Comparison of ENCODE assay signal across 12 cellular contexts in the genomic region with DNA sequence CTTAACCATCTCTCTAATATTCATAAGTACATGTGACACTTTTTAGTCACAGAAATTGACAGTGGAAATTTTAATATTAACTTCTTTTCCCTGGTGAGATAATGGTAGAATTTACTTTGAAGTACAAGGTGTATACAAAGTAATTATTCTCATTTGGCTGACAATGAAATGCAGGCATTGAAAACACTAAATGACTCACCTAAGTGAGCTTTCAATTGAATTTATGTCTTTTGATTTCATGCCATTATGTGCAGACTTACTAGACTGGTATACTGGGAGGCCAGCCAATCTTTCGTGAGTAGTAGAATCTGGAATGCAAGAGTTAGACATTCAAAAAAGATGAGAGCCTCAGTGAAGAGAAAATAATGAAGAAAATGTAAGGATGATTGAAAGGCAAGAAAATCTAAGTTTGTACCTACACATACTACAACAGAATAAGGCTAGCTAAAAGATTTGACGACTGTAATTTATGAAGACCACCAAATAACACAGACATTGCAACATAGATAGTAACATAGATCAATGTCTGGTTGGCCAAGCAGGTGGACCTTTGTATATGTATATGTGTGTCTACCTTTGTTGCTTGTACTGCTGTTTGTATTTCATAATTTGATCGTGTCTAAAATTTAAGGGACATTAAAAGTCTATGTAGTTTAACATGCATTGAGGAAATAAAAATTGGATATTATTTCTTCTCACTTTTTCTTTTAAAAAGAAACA.
DNase-seq lines count a peak whose midpoint lies in the region; ATAC-seq and TF ChIP-seq lines count a peak whose summit lies in the region.
"Had no signal": no experiment of that assay in that cellular context is flagged by ENCODE, and none has a peak within 500 bp of the region (broad histone marks: within the 10 kb centered on the region; RNA-seq: fewer than 3 reads in every experiment).

No MANE protein-coding gene starts in this region.

- H3K36me3 ChIP-seq in mammary epithelial cell (ENCODE audit: insufficient read depth, low read length) (peaks cover 14% of the 10 kb centered on the region), hepatocyte (replicated peaks; ENCODE audit: insufficient read depth, low read depth) (no peaks in the 10 kb centered on the region)
- H3K36me3 ChIP-seq: ovary had no signal

- no peak overlapping the region for H2AFZ ChIP-seq in mammary epithelial cell (ENCODE audit: low read depth, low read length)
- H2AFZ ChIP-seq in hepatocyte: no peak overlapping the region

- no peaks in the 10 kb centered on the region for H3K9me2 ChIP-seq in hepatocyte (replicated peaks; ENCODE audit: insufficient read depth)

- peaks cover 32% of the 10 kb centered on the region for H3K4me1 ChIP-seq in mammary epithelial cell (ENCODE audit: insufficient read depth, low read length)
- no peaks in the 10 kb centered on the region for H3K4me1 ChIP-seq in hepatocyte (ENCODE audit: insufficient read depth)

- no peak overlapping the region for H3K9ac ChIP-seq in mammary epithelial cell (ENCODE audit: insufficient read depth, low read length)

- H3K27ac ChIP-seq in mammary epithelial cell (ENCODE audit: insufficient read depth, low read depth, low read length) (peak overlapping the region; percentile 14), hepatocyte (no peak overlapping the region)
- H3K27ac ChIP-seq: ovary had no signal

- TF ChIP-seq CTCF in mammary epithelial cell (conservative IDR thresholded peaks at IDR 0.05 in 1 of 2, IDR thresholded peaks at IDR 0.05 in 1 of 2; ENCODE audit: extremely low read depth in 1 of 2, insufficient read depth in 1 of 2, low read depth in 1 of 2, low read length in 2 of 2) (no peak), hepatocyte (IDR thresholded peaks at IDR 0.05; ENCODE audit: poor library complexity) (no peak), type B pancreatic cell (conservative IDR thresholded peaks at IDR 0.05) (no peak)

- DNase-seq in COLO829 (ENCODE audit: low spot score) (peak; percentile 50), NCI-H2029 treated with DMSO at 0.1 percent for 48 hours (lab: John Stamatoyannopoulos, UW) (peak; percentile 48), mammary epithelial cell (peak; percentile 89), myocyte (ENCODE audit: low read depth) (peak; percentile 78), hepatocyte (ENCODE audit: low spot score) (no peak), type B pancreatic cell (ENCODE audit: extremely low spot score, unreplicated experiment) (no peak)
- DNase-seq: activated T-cell treated with anti-CD3 and anti-CD28 coated beads, Interleukin-2, amount 50 U/mL, for 4 hours; Right ventricle myocardium superior; stimulated activated naive CD8-positive, alpha-beta T cell treated with anti-CD3 and anti-CD28 coated beads, Interleukin-15, Interleukin-2, amounts not matched to agents 100 U/mL and 50 U/mL, for 24 hours had no signal

- H3K36me3 Mint-ChIP-seq in type B pancreatic cell: no peaks in the 10 kb centered on the region

- H4K20me1 ChIP-seq in mammary epithelial cell (ENCODE audit: insufficient read depth, low read length) (no peaks in the 10 kb centered on the region), hepatocyte (ENCODE audit: insufficient read depth, poor library complexity, severe bottlenecking) (no peaks in the 10 kb centered on the region)

- H3K27me3 Mint-ChIP-seq in type B pancreatic cell: no peaks in the 10 kb centered on the region

- no peaks in the 10 kb centered on the region for H3K79me2 ChIP-seq in mammary epithelial cell (ENCODE audit: insufficient read depth, low read length)
- H3K79me2 ChIP-seq in hepatocyte: no peaks in the 10 kb centered on the region

- intact Hi-C loops in mammary epithelial cell (cut with micrococcal nuclease): loop anchor here (5.0 kb wide), 1 partner anchor 939 kb away; no protein-coding TSS in a partner anchor

- peak overlapping the region; percentile 13 for H3K4me2 ChIP-seq in mammary epithelial cell (ENCODE audit: insufficient read depth, low read depth, low read length)
- H3K4me2 ChIP-seq in hepatocyte: no peak overlapping the region

- H3K9me3 Mint-ChIP-seq in type B pancreatic cell: no peaks in the 10 kb centered on the region
- H3K9me3 Mint-ChIP-seq: activated T-cell treated with anti-CD3 and anti-CD28 coated beads, Interleukin-2, amount 50 U/mL, for 4 hours had no signal

- no peaks in the 10 kb centered on the region for H3K4me1 Mint-ChIP-seq in type B pancreatic cell (ENCODE audit: unreplicated experiment)

- H3K27me3 ChIP-seq in mammary epithelial cell (ENCODE audit: insufficient read depth, low read length) (no peaks in the 10 kb centered on the region), hepatocyte (no peaks in the 10 kb centered on the region)
- H3K27me3 ChIP-seq: ovary had no signal

- no peak overlapping the region for H3K4me3 Mint-ChIP-seq in type B pancreatic cell
- H3K4me3 Mint-ChIP-seq: activated T-cell treated with anti-CD3 and anti-CD28 coated beads, Interleukin-2, amount 50 U/mL, for 4 hours had no signal

- CTCF ChIA-PET in mammary epithelial cell (lab: Charles Lee; ENCODE audit: low non-redundant PET): no interaction called here

- BruUV-seq in mammary epithelial cell (replicated peaks; lab: Mats Ljungman, UMichigan): no TSS peak

- 17% methylated on average over 3 of the region's 3 CpGs for WGBS in mammary epithelial cell (ENCODE audit: low coverage, missing lambda C conversion rate)
- WGBS in hepatocyte (ENCODE audit: low lambda C conversion rate, missing lambda C conversion rate): 91% methylated on average over 3 of the region's 3 CpGs

- no peak for ATAC-seq in HG02981 (IDR thresholded peaks at IDR 0.05; ENCODE audit: unreplicated experiment)
- ATAC-seq in HG02973 (IDR thresholded peaks at IDR 0.05; ENCODE audit: unreplicated experiment): no peak
- ATAC-seq: activated T-cell treated with anti-CD3 and anti-CD28 coated beads, Interleukin-2, amount 50 U/mL, for 4 hours; stimulated activated naive CD8-positive, alpha-beta T cell treated with anti-CD3 and anti-CD28 coated beads, Interleukin-15, Interleukin-2, amounts not matched to agents 100 U/mL and 50 U/mL, for 24 hours had no signal

- no peak overlapping the region for H3K27ac Mint-ChIP-seq in type B pancreatic cell

- dilution Hi-C loops in mammary epithelial cell (cut with HindIII; ENCODE audit: low sequenced_read_pairs): no loop called here

- in situ Hi-C loops in mammary epithelial cell (cut with MboI; ENCODE audit: low sequenced_read_pairs in 2 of 2): no loop called here

- H3K9me3 ChIP-seq in mammary epithelial cell (replicated peaks; ENCODE audit: insufficient read depth, low read length): no peaks in the 10 kb centered on the region
- H3K9me3 ChIP-seq in hepatocyte (ENCODE audit: low read depth): no peaks in the 10 kb centered on the region
- H3K9me3 ChIP-seq: ovary had no signal

- H3K4me3 ChIP-seq in mammary epithelial cell (replicated peaks in 1 of 3; ENCODE audit: insufficient read depth in 1 of 3, low read depth in 2 of 3, low read length in 3 of 3) (no peak overlapping the region), hepatocyte (no peak overlapping the region)
- H3K4me3 ChIP-seq: ovary had no signal

Comparison
In these comparisons a context has a peak if more than half of its experiments do, and no peak if none do; other contexts are left out.
1. DNase-seq: peak in COLO829 (single experiment), NCI-H2029 treated with DMSO at 0.1 percent for 48 hours (single experiment), mammary epithelial cell (single experiment) and myocyte (single experiment); none in hepatocyte (single experiment) and type B pancreatic cell (single experiment).